In genomic region chr10:125043824-125044658, GRCh38 we compare ENCODE assay signal across 18 cellular contexts.
DNase-seq lines count a peak whose midpoint lies in the region; ATAC-seq and TF ChIP-seq lines count a peak whose summit lies in the region.
"Had no signal": no experiment of that assay in that cellular context is flagged by ENCODE, and none has a peak within 500 bp of the region (broad histone marks: within the 10 kb centered on the region; RNA-seq: fewer than 3 reads in every experiment).

No MANE protein-coding gene starts in this region.

- H3K9me3 Mint-ChIP-seq in Calu3 (ENCODE audit: low read depth, unreplicated experiment), result no peaks in the 10 kb centered on the region
- H3K9me3 Mint-ChIP-seq: activated naive CD8-positive, alpha-beta T cell treated with anti-CD3 and anti-CD28 coated beads, Interleukin-2, amount 10 ng/mL, durations not matched to agents 7 days and 5 days; central memory CD8-positive, alpha-beta T cell had no signal

- CTCF ChIA-PET in Calu3 (lab: Charles Lee), result no interaction called here

- BruUV-seq in Calu3 (replicated peaks; lab: Mats Ljungman, UMichigan), result no TSS peak

- H3K4me1 Mint-ChIP-seq in Calu3 (ENCODE audit: low read depth, unreplicated experiment), result peaks cover under 1% of the 10 kb centered on the region

- no peak overlapping the region for H2AK5ac ChIP-seq in mesenchymal stem cell (ENCODE audit: low read length, severe bottlenecking)

- H3K36me3 Mint-ChIP-seq in Calu3 (ENCODE audit: insufficient read depth, unreplicated experiment), result peaks cover 31% of the 10 kb centered on the region
- H3K36me3 Mint-ChIP-seq: activated naive CD8-positive, alpha-beta T cell treated with anti-CD3 and anti-CD28 coated beads, Interleukin-2, amount 10 ng/mL, durations not matched to agents 7 days and 5 days had no signal

- peak overlapping the region in 1 of 2 experiments; percentile 46 for H3K23ac ChIP-seq in mesenchymal stem cell (ENCODE audit: low read length in 2 of 2)

- H4K8ac ChIP-seq in mesenchymal stem cell (ENCODE audit: low read length), result peak overlapping the region; percentile 67

- 89% methylated on average over 17 of the region's 17 CpGs for WGBS in mesenchymal stem cell

- no peak overlapping the region for H2AFZ ChIP-seq in mesenchymal stem cell (ENCODE audit: low read depth, low read length)

- H3K27ac Mint-ChIP-seq in Calu3 (ENCODE audit: unreplicated experiment), result peak overlapping the region; percentile 58
- H3K27ac Mint-ChIP-seq: activated naive CD8-positive, alpha-beta T cell treated with anti-CD3 and anti-CD28 coated beads, Interleukin-2, amount 10 ng/mL, durations not matched to agents 7 days and 5 days had no signal

- no peak overlapping the region for H2BK5ac ChIP-seq in mesenchymal stem cell (ENCODE audit: low read depth, low read length, poor library complexity, severe bottlenecking)

- DNase-seq in Calu3 (no peak), ascending aorta (ENCODE audit: low spot score in 2 of 2) (no peak), mesenchymal stem cell (no peak), T-helper 2 cell (no peak), WERI-Rb-1 (no peak), coronary artery (ENCODE audit: low spot score) (no peak)
- DNase-seq: activated CD4-positive, alpha-beta T cell treated with anti-CD3 and anti-CD28 coated beads, Interleukin-2, amount 50 U/mL, for 4 hours; activated naive CD8-positive, alpha-beta T cell treated with anti-CD3 and anti-CD28 coated beads, Interleukin-2, amount 10 ng/mL, durations not matched to agents 7 days and 5 days; activated T-cell treated with anti-CD3 and anti-CD28 coated beads, Interleukin-2, amount 50 U/mL, for 48 hours; DMS79 treated with DMSO at 0.1 percent for 48 hours; islet precursor cell; NCI-H1930; NCI-H524 treated with DMSO at 0.1 percent for 48 hours; OCI-M1; stimulated activated naive CD4-positive, alpha-beta T cell treated with Interleukin-2 at 50 U/mL for 16 hours had no signal

- intact Hi-C loops in Calu3 (cut with micrococcal nuclease; ENCODE audit: unreplicated experiment), result loop anchor here (10.0 kb wide), 1 partner anchor 331 kb away; no protein-coding TSS in a partner anchor
- intact Hi-C loops in ascending aorta (cut with DNase I), result no loop called here

- no peaks in the 10 kb centered on the region for H3K27me3 ChIP-seq in ascending aorta
- H3K27me3 ChIP-seq in mesenchymal stem cell (ENCODE audit: control insufficient read depth in 1 of 2, insufficient read depth in 1 of 2, low read length in 2 of 2), result no peaks in the 10 kb centered on the region
- no peaks in the 10 kb centered on the region for H3K27me3 ChIP-seq in subcutaneous abdominal adipose tissue (ENCODE audit: control insufficient read depth in 5 of 5, insufficient read depth in 4 of 5, low read length in 5 of 5)
- H3K27me3 ChIP-seq in WERI-Rb-1 (ENCODE audit: insufficient read depth, low read depth, severe bottlenecking), result no peaks in the 10 kb centered on the region

- H3K4me3 Mint-ChIP-seq in Calu3 (ENCODE audit: low read depth, unreplicated experiment), result no peak overlapping the region
- H3K4me3 Mint-ChIP-seq: activated naive CD8-positive, alpha-beta T cell treated with anti-CD3 and anti-CD28 coated beads, Interleukin-2, amount 10 ng/mL, durations not matched to agents 7 days and 5 days; central memory CD8-positive, alpha-beta T cell had no signal

- peak overlapping the region in 1 of 2 experiments; percentile 37 for H2BK12ac ChIP-seq in mesenchymal stem cell (ENCODE audit: low read length in 2 of 2)

- no peak overlapping the region for H3K4me2 ChIP-seq in mesenchymal stem cell (ENCODE audit: low read length, poor library complexity, severe bottlenecking)

- H3K4ac ChIP-seq in mesenchymal stem cell (ENCODE audit: low read depth in 1 of 2, low read length in 2 of 2), result peak overlapping the region in 1 of 2 experiments; percentile 55

- H3K36me3 ChIP-seq in ascending aorta, result no peaks in the 10 kb centered on the region
- peaks cover 1 to 10% of the 10 kb centered on the region in 2 experiments for H3K36me3 ChIP-seq in mesenchymal stem cell (ENCODE audit: control insufficient read depth in 1 of 2, insufficient read depth in 2 of 2, low read depth in 1 of 2, low read length in 2 of 2)
- no peaks in the 10 kb centered on the region for H3K36me3 ChIP-seq in subcutaneous abdominal adipose tissue (ENCODE audit: control insufficient read depth in 5 of 5, insufficient read depth in 5 of 5, low read length in 5 of 5)
- H3K36me3 ChIP-seq in WERI-Rb-1, result no peaks in the 10 kb centered on the region; the same call in 1 of the 2 replicates

- no peak for TF ChIP-seq CTCF in Calu3 (IDR thresholded peaks at IDR 0.05; ENCODE audit: unreplicated experiment)
- no peak for TF ChIP-seq CTCF in ascending aorta (IDR thresholded peaks at IDR 0.05)
- no peak for TF ChIP-seq CTCF in WERI-Rb-1 (IDR thresholded peaks at IDR 0.05; ENCODE audit: low read depth, low read length)
- no peak for TF ChIP-seq CTCF in coronary artery (IDR thresholded peaks at IDR 0.05)

- H3K4me3 ChIP-seq in ascending aorta (no peak overlapping the region), mesenchymal stem cell (ENCODE audit: insufficient read depth in 1 of 2, low read depth in 1 of 2, low read length in 2 of 2) (peak overlapping the region in 1 of 2 experiments; percentile 66), subcutaneous abdominal adipose tissue (ENCODE audit: low read depth in 1 of 5, low read length in 5 of 5) (peak overlapping the region in 3 of 5 donors; percentile 14 to 31 (median 29)), WERI-Rb-1 (ENCODE audit: low read depth, low read length) (no peak overlapping the region), coronary artery (no peak overlapping the region)

- no peak overlapping the region for H3K18ac ChIP-seq in mesenchymal stem cell (ENCODE audit: low read depth in 1 of 2, low read length in 2 of 2)

- no peak overlapping the region for H2BK15ac ChIP-seq in mesenchymal stem cell (ENCODE audit: low read depth, poor library complexity, severe bottlenecking)

- H3K4me1 ChIP-seq in ascending aorta (peaks cover 29 to 66% of the 10 kb centered on the region in 2 donors), mesenchymal stem cell (ENCODE audit: control insufficient read depth, insufficient read depth, low read depth, low read length) (peaks cover 20% of the 10 kb centered on the region), subcutaneous abdominal adipose tissue (ENCODE audit: control insufficient read depth in 5 of 5, insufficient read depth in 5 of 5, low read length in 5 of 5) (peaks cover 18 to 58% (median 42%) of the 10 kb centered on the region in 5 donors)

- no peaks in the 10 kb centered on the region for H3K27me3 Mint-ChIP-seq in Calu3 (ENCODE audit: unreplicated experiment)

- peaks cover 39% of the 10 kb centered on the region for H3K79me1 ChIP-seq in mesenchymal stem cell (replicated peaks; ENCODE audit: low read length, poor library complexity, severe bottlenecking)

- H4K91ac ChIP-seq in mesenchymal stem cell (ENCODE audit: low read length), result no peak overlapping the region

- no peak for ATAC-seq in HG02870 (IDR thresholded peaks at IDR 0.05; ENCODE audit: unreplicated experiment)

- H3K9ac ChIP-seq in mesenchymal stem cell (ENCODE audit: low read length) (peak overlapping the region; percentile 44), subcutaneous abdominal adipose tissue (ENCODE audit: low read length in 5 of 5) (no peak overlapping the region)

- H2BK120ac ChIP-seq in mesenchymal stem cell (ENCODE audit: low read depth, low read length), result no peak overlapping the region

- H3K9me3 ChIP-seq in ascending aorta (no peaks in the 10 kb centered on the region), mesenchymal stem cell (ENCODE audit: control insufficient read depth, low read length) (no peaks in the 10 kb centered on the region), subcutaneous abdominal adipose tissue (ENCODE audit: control insufficient read depth in 5 of 5, low read length in 5 of 5) (no peaks in the 10 kb centered on the region), WERI-Rb-1 (ENCODE audit: severe bottlenecking) (no peaks in the 10 kb centered on the region)

- peak overlapping the region in 1 of 2 experiments; percentile 84 for H3K14ac ChIP-seq in mesenchymal stem cell (ENCODE audit: low read length in 2 of 2)

- H3K27ac ChIP-seq in ascending aorta (peak overlapping the region; percentile 67 to 69), mesenchymal stem cell (ENCODE audit: low read length, poor library complexity, severe bottlenecking) (no peak overlapping the region), subcutaneous abdominal adipose tissue (ENCODE audit: low read depth, low read length) (peak overlapping the region; percentile 17), WERI-Rb-1 (no peak overlapping the region), coronary artery (peak overlapping the region in 1 of 2 donors; percentile 13)

Comparison
In these comparisons a context has a peak if more than half of its experiments do, and no peak if none do; other contexts are left out.
1. H3K27ac ChIP-seq: peak in ascending aorta (2 of 2) and subcutaneous abdominal adipose tissue (single experiment); none in mesenchymal stem cell (single experiment) and WERI-Rb-1 (single experiment).
2. H3K4me3 ChIP-seq: peak in subcutaneous abdominal adipose tissue (3 of 5); none in ascending aorta (0 of 2), WERI-Rb-1 (single experiment) and coronary artery (single experiment).